8 cellular contexts compared by ENCODE assay signal in genomic region chr1:169484683-169485426, GRCh38. TPM values are rescaled to one million over a fixed set of nuclear protein-coding genes. Genes with fewer than 3 reads are reported as not detected.
A peak's percentile ranks its signal among the peaks of the same experiment; 100 is the strongest.
DNase-seq lines count a peak whose midpoint lies in the region; ATAC-seq and TF ChIP-seq lines count a peak whose summit lies in the region.

No MANE protein-coding gene starts in this region.

- H3K4me1 Mint-ChIP-seq in activated naive CD8-positive, alpha-beta T cell treated with anti-CD3 and anti-CD28 coated beads for 36 hours: peaks cover 66% of the 10 kb centered on the region
- H3K4me1 Mint-ChIP-seq in osteocyte (ENCODE audit: unreplicated experiment): peaks cover 36% of the 10 kb centered on the region

- H3K4me1 ChIP-seq in BLaER1 (peaks cover 30% of the 10 kb centered on the region), NT2/D1 (ENCODE audit: insufficient read depth, insufficient read length) (no peaks in the 10 kb centered on the region)

- H4K20me1 ChIP-seq in BLaER1: peaks cover 12% of the 10 kb centered on the region; the same call in 1 of the 2 replicates

- peaks cover 2% of the 10 kb centered on the region for H3K9me3 Mint-ChIP-seq in activated naive CD8-positive, alpha-beta T cell treated with anti-CD3 and anti-CD28 coated beads for 36 hours
- H3K9me3 Mint-ChIP-seq in osteocyte (ENCODE audit: unreplicated experiment): no peaks in the 10 kb centered on the region

- H3K9ac ChIP-seq in BLaER1: peak overlapping the region; percentile 83
- peak overlapping the region; percentile 84 for H3K9ac ChIP-seq in NT2/D1 (ENCODE audit: insufficient read length, low read depth)

- peak overlapping the region; percentile 89 for H3K27ac Mint-ChIP-seq in activated naive CD8-positive, alpha-beta T cell treated with anti-CD3 and anti-CD28 coated beads for 36 hours
- H3K27ac Mint-ChIP-seq in osteocyte (ENCODE audit: unreplicated experiment): peak overlapping the region; percentile 99

- peak overlapping the region; percentile 91 for H3K4me2 ChIP-seq in BLaER1

- H3K27ac ChIP-seq in BLaER1: peak overlapping the region; percentile 70

- H3K4me3 Mint-ChIP-seq in activated naive CD8-positive, alpha-beta T cell treated with anti-CD3 and anti-CD28 coated beads for 36 hours: peak overlapping the region; percentile 88
- H3K4me3 Mint-ChIP-seq in osteocyte (ENCODE audit: unreplicated experiment): peak overlapping the region; percentile 91

- TF ChIP-seq CTCF in osteocyte (IDR thresholded peaks at IDR 0.05): no peak

- H3K4me3 ChIP-seq in BLaER1: peak overlapping the region; percentile 83
- H3K4me3 ChIP-seq in NT2/D1 (ENCODE audit: insufficient read length, low read depth): peak overlapping the region; percentile 76

- H3K36me3 ChIP-seq in BLaER1 (no peaks in the 10 kb centered on the region), NT2/D1 (ENCODE audit: insufficient read depth, insufficient read length, low read length) (no peaks in the 10 kb centered on the region)

- H3K27me3 Mint-ChIP-seq in activated naive CD8-positive, alpha-beta T cell treated with anti-CD3 and anti-CD28 coated beads for 36 hours: no peaks in the 10 kb centered on the region
- H3K27me3 Mint-ChIP-seq in osteocyte (ENCODE audit: unreplicated experiment): no peaks in the 10 kb centered on the region

- ATAC-seq in GM19035 (IDR thresholded peaks at IDR 0.05; ENCODE audit: unreplicated experiment): peak; percentile 31
- ATAC-seq in HG03342 (IDR thresholded peaks at IDR 0.05; ENCODE audit: unreplicated experiment): peak; percentile 22
- peak; percentile 49 for ATAC-seq in Right ventricle myocardium superior (ENCODE audit: poor library complexity)

- H3K9me3 ChIP-seq in BLaER1: no peaks in the 10 kb centered on the region
- H3K9me3 ChIP-seq in NT2/D1 (ENCODE audit: insufficient read depth, low read length): peaks cover 12% of the 10 kb centered on the region; the same call in 1 of the 2 replicates

- DNase-seq in NT2/D1 (ENCODE audit: low read depth, low spot score) (peak; percentile 13), Right ventricle myocardium superior (peak; percentile 61), osteocyte (ENCODE audit: extremely low spot score, unreplicated experiment) (no peak), NCI-H128 (lab: John Stamatoyannopoulos, UW; ENCODE audit: unreplicated experiment) (no peak)
- DNase-seq in activated naive CD8-positive, alpha-beta T cell treated with anti-CD3 and anti-CD28 coated beads for 36 hours: peak; percentile 27

- peaks cover 18% of the 10 kb centered on the region for H3K36me3 Mint-ChIP-seq in activated naive CD8-positive, alpha-beta T cell treated with anti-CD3 and anti-CD28 coated beads for 36 hours
- no peaks in the 10 kb centered on the region for H3K36me3 Mint-ChIP-seq in osteocyte (ENCODE audit: unreplicated experiment)

- intact Hi-C loops in Right ventricle myocardium superior (cut with DNase I): no loop called here

- H3K27me3 ChIP-seq in BLaER1: no peaks in the 10 kb centered on the region
- H3K27me3 ChIP-seq in NT2/D1 (ENCODE audit: insufficient read depth, insufficient read length): peaks cover 15% of the 10 kb centered on the region

RNA-seq across cellular contexts. Expression of gene SLC19A2, which starts 0.9 kb away (rescaled TPM):
- 1 to 10 TPM; 6.2 to 6.5 TPM for total RNA-seq in activated naive CD8-positive, alpha-beta T cell treated with anti-CD3 and anti-CD28 coated beads for 36 hours
- total RNA-seq in Right ventricle myocardium superior (15.6 TPM), osteocyte (3.9 and 4.0 TPM in 2 replicates)

RNA-seq across cellular contexts. Expression of gene CCDC181, which starts 57.6 kb away (rescaled TPM):
- under 1 TPM; 0.52 to 0.62 TPM for total RNA-seq in activated naive CD8-positive, alpha-beta T cell treated with anti-CD3 and anti-CD28 coated beads for 36 hours
- total RNA-seq in Right ventricle myocardium superior: 0.56 TPM
- 0.54 and 0.63 TPM in 2 replicates for total RNA-seq in osteocyte

Comparison
In these comparisons a context has a peak if more than half of its experiments do, and no peak if none do; other contexts are left out.
1. DNase-seq: peak in NT2/D1 (single experiment), activated naive CD8-positive, alpha-beta T cell treated with anti-CD3 and anti-CD28 coated beads for 36 hours (single experiment) and Right ventricle myocardium superior (single experiment); none in osteocyte (single experiment) and NCI-H128 (single experiment).
2. Peak in every context shown above with its lines, with median percentiles within 50 percentile points of each other: ATAC-seq.